Comparison of ENCODE assay signal across 1 cellular context in genomic region chr1:54812801-54813478, GRCh38.
TF ChIP-seq lines count a peak whose summit lies in the region.

No MANE protein-coding gene starts in this region.

TF ChIP-seq in GM23338, 12 proteins besides CTCF, POLR2A, EP300 and RAD21 (continued from another document):
- no peak for TF ChIP-seq ZNF462 (CRISPR knock-in tag; IDR thresholded peaks at IDR 0.05)
- no peak for TF ChIP-seq ETS1 (IDR thresholded peaks at IDR 0.05)
- no peak for TF ChIP-seq NANOG (IDR thresholded peaks at IDR 0.05; ENCODE audit: borderline replicate concordance)
- no peak for TF ChIP-seq EZH2phosphoT487 (IDR thresholded peaks at IDR 0.05; ENCODE audit: unreplicated experiment)
- TF ChIP-seq ZNF331 (CRISPR knock-in tag; IDR thresholded peaks at IDR 0.05; ENCODE audit: low read depth), result no peak
- no peak for TF ChIP-seq CREB1 (CRISPR knock-in tag; IDR thresholded peaks at IDR 0.05; ENCODE audit: low read depth)
- no peak for TF ChIP-seq JUNB (IDR thresholded peaks at IDR 0.05; ENCODE audit: unreplicated experiment)
- TF ChIP-seq POLR2AphosphoS5 (IDR thresholded peaks at IDR 0.05; ENCODE audit: low read depth), result no peak
- no peak for TF ChIP-seq STAT1 (IDR thresholded peaks at IDR 0.05; ENCODE audit: unreplicated experiment)
